Comparison of ENCODE assay signal across 13 cellular contexts in genomic region chr17:80786470-80786869, GRCh38.
DNase-seq lines count a peak whose midpoint lies in the region; ATAC-seq and TF ChIP-seq lines count a peak whose summit lies in the region.
"Had no signal": no experiment of that assay in that cellular context is flagged by ENCODE, and none has a peak within 500 bp of the region (broad histone marks: within the 10 kb centered on the region; RNA-seq: fewer than 3 reads in every experiment).

No MANE protein-coding gene starts in this region.

- H3K4me1 Mint-ChIP-seq in activated naive CD8-positive, alpha-beta T cell treated with anti-CD3 and anti-CD28 coated beads, Interleukin-2, amount 50 U/mL, for 24 hours, result peaks cover 95% of the 10 kb centered on the region
- H3K4me1 Mint-ChIP-seq in nephron, result peaks cover 72% of the 10 kb centered on the region
- peaks cover 88% of the 10 kb centered on the region for H3K4me1 Mint-ChIP-seq in activated CD8-positive, alpha-beta T cell treated with anti-CD3 and anti-CD28 coated beads for 36 hours (ENCODE audit: low read depth)

- no peak for TF ChIP-seq CTCF in nephron (IDR thresholded peaks at IDR 0.05; ENCODE audit: unreplicated experiment in 3 of 3)
- TF ChIP-seq CTCF in activated CD8-positive, alpha-beta T cell treated with anti-CD3 and anti-CD28 coated beads for 36 hours (IDR thresholded peaks at IDR 0.05), result no peak

- ATAC-seq in activated naive CD8-positive, alpha-beta T cell treated with anti-CD3 and anti-CD28 coated beads, Interleukin-2, amount 50 U/mL, for 24 hours, result no peak
- no peak for ATAC-seq in activated CD8-positive, alpha-beta T cell treated with anti-CD3 and anti-CD28 coated beads for 36 hours
- ATAC-seq: right lobe of liver had no signal

- intact Hi-C loops in activated CD8-positive, alpha-beta T cell treated with anti-CD3 and anti-CD28 coated beads for 36 hours (cut with micrococcal nuclease), result loop anchor here (10.0 kb wide), 2 partner anchors 108 to 112 kb away; no protein-coding TSS in a partner anchor

- H3K27me3 ChIP-seq in H7 (ENCODE audit: control insufficient read depth, insufficient read depth, low read length), result no peaks in the 10 kb centered on the region
- H3K27me3 ChIP-seq: ascending aorta, MG63, right lobe of liver had no signal

- H3K4me3 ChIP-seq in H7 (ENCODE audit: insufficient read depth, low read depth, low read length), result no peak overlapping the region
- H3K4me3 ChIP-seq: ascending aorta, MG63, right lobe of liver had no signal

- H3K36me3 Mint-ChIP-seq in activated naive CD8-positive, alpha-beta T cell treated with anti-CD3 and anti-CD28 coated beads, Interleukin-2, amount 50 U/mL, for 24 hours (ENCODE audit: low read depth), result peaks cover 31% of the 10 kb centered on the region
- H3K36me3 Mint-ChIP-seq in nephron (ENCODE audit: low read depth), result peaks cover 11% of the 10 kb centered on the region
- peaks cover 28% of the 10 kb centered on the region for H3K36me3 Mint-ChIP-seq in activated CD8-positive, alpha-beta T cell treated with anti-CD3 and anti-CD28 coated beads for 36 hours (ENCODE audit: low read depth)
- H3K36me3 Mint-ChIP-seq: naive B cell had no signal

- CTCF ChIA-PET in activated CD8-positive, alpha-beta T cell treated with anti-CD3 and anti-CD28 coated beads for 36 hours (lab: Charles Lee), result interaction anchor here (4.5 kb wide), 1 partner anchor 12 kb away, joined by 25 read pairs; no protein-coding TSS in a partner anchor

- H3K9me3 Mint-ChIP-seq in activated naive CD8-positive, alpha-beta T cell treated with anti-CD3 and anti-CD28 coated beads, Interleukin-2, amount 50 U/mL, for 24 hours, result peaks cover 13% of the 10 kb centered on the region
- H3K9me3 Mint-ChIP-seq in nephron, result peaks cover 2% of the 10 kb centered on the region
- H3K9me3 Mint-ChIP-seq in activated CD8-positive, alpha-beta T cell treated with anti-CD3 and anti-CD28 coated beads for 36 hours, result peaks cover 8% of the 10 kb centered on the region
- H3K9me3 Mint-ChIP-seq: naive B cell had no signal

- POLR2A ChIA-PET in activated CD8-positive, alpha-beta T cell treated with anti-CD3 and anti-CD28 coated beads for 36 hours (lab: Charles Lee), result interaction anchor here (1.9 kb wide), 1 partner anchor 29 kb away, joined by 5 read pairs; no protein-coding TSS in a partner anchor

- peak overlapping the region; percentile 91 for H3K27ac Mint-ChIP-seq in activated naive CD8-positive, alpha-beta T cell treated with anti-CD3 and anti-CD28 coated beads, Interleukin-2, amount 50 U/mL, for 24 hours
- H3K27ac Mint-ChIP-seq in nephron, result peak overlapping the region in 2 of 3 experiments; percentile 12 to 40
- no peak overlapping the region for H3K27ac Mint-ChIP-seq in activated CD8-positive, alpha-beta T cell treated with anti-CD3 and anti-CD28 coated beads for 36 hours

- no peaks in the 10 kb centered on the region for H3K27me3 Mint-ChIP-seq in activated naive CD8-positive, alpha-beta T cell treated with anti-CD3 and anti-CD28 coated beads, Interleukin-2, amount 50 U/mL, for 24 hours
- peaks cover 3% of the 10 kb centered on the region for H3K27me3 Mint-ChIP-seq in nephron (ENCODE audit: low read depth)
- no peaks in the 10 kb centered on the region for H3K27me3 Mint-ChIP-seq in activated CD8-positive, alpha-beta T cell treated with anti-CD3 and anti-CD28 coated beads for 36 hours
- H3K27me3 Mint-ChIP-seq: naive B cell had no signal

- H3K36me3 ChIP-seq in H7 (replicated peaks; ENCODE audit: control insufficient read depth, insufficient read depth, low read length), result no peaks in the 10 kb centered on the region
- H3K36me3 ChIP-seq: ascending aorta, right lobe of liver had no signal

- no peak overlapping the region for H3K4me3 Mint-ChIP-seq in activated naive CD8-positive, alpha-beta T cell treated with anti-CD3 and anti-CD28 coated beads, Interleukin-2, amount 50 U/mL, for 24 hours
- H3K4me3 Mint-ChIP-seq in nephron, result peak overlapping the region in 1 of 3 experiments; percentile 16
- no peak overlapping the region for H3K4me3 Mint-ChIP-seq in activated CD8-positive, alpha-beta T cell treated with anti-CD3 and anti-CD28 coated beads for 36 hours

- DNase-seq in H7, result peak; percentile 77
- peak; percentile 60 for DNase-seq in NCI-H187 treated with DMSO at 0.1 percent for 48 hours (lab: John Stamatoyannopoulos, UW)
- no peak for DNase-seq in activated naive CD8-positive, alpha-beta T cell treated with anti-CD3 and anti-CD28 coated beads, Interleukin-2, amount 50 U/mL, for 24 hours
- no peak for DNase-seq in activated CD8-positive, alpha-beta T cell treated with anti-CD3 and anti-CD28 coated beads for 36 hours
- DNase-seq in cerebellar nuclear complex (lab: John Stamatoyannopoulos, UW), result no peak
- no peak for DNase-seq in NK-92 treated with Interleukin-12 subunit alpha and Interleukin-12 subunit beta, amount 100 ng/mL, for 24 hours (lab: John Stamatoyannopoulos, UW)
- DNase-seq: foreskin fibroblast, MG63, naive B cell, right lobe of liver, SK-N-SH had no signal

Comparison
In these comparisons a context has a peak if more than half of its experiments do, and no peak if none do; other contexts are left out.
1. DNase-seq: peak in H7 (single experiment) and NCI-H187 treated with DMSO at 0.1 percent for 48 hours (single experiment); none in activated naive CD8-positive, alpha-beta T cell treated with anti-CD3 and anti-CD28 coated beads, Interleukin-2, amount 50 U/mL, for 24 hours (single experiment), activated CD8-positive, alpha-beta T cell treated with anti-CD3 and anti-CD28 coated beads for 36 hours (single experiment), cerebellar nuclear complex (0 of 2) and NK-92 treated with Interleukin-12 subunit alpha and Interleukin-12 subunit beta, amount 100 ng/mL, for 24 hours (single experiment).